In genomic region chr7:121428857-121429489, GRCh38 we compare ENCODE assay signal across 22 cellular contexts. TPM values are rescaled to one million over a fixed set of nuclear protein-coding genes. Genes with fewer than 3 reads are reported as not detected.
A peak's percentile ranks its signal among the peaks of the same experiment; 100 is the strongest.
DNase-seq lines count a peak whose midpoint lies in the region; ATAC-seq and TF ChIP-seq lines count a peak whose summit lies in the region.
"Had no signal": no experiment of that assay in that cellular context is flagged by ENCODE, and none has a peak within 500 bp of the region (broad histone marks: within the 10 kb centered on the region; RNA-seq: fewer than 3 reads in every experiment).

No MANE protein-coding gene starts in this region.

- H3K27ac Mint-ChIP-seq in MCF 10A (ENCODE audit: low read depth, unreplicated experiment) = no peak overlapping the region
- H3K27ac Mint-ChIP-seq: dendritic cell treated with granulocyte-macrophage colony-stimulating factor and Interleukin-4, amounts not matched to agents 40 ng/mL and 50 ng/mL, for 4 days; stimulated activated memory B cell treated with anti-CD40 and anti-IgM and Interleukin-4, amounts not matched to agents 10 μg/mL and 1 μg/mL and 100 μg/mL, for 72 hours had no signal

- BruUV-seq in mammary epithelial cell (replicated peaks; lab: Mats Ljungman, UMichigan) (no TSS peak), MCF 10A (replicated peaks; lab: Mats Ljungman, UMichigan) (no TSS peak)

- H3K36me3 Mint-ChIP-seq in MCF 10A (ENCODE audit: insufficient read depth, unreplicated experiment) = no peaks in the 10 kb centered on the region

- H3K4me1 ChIP-seq in mammary epithelial cell (ENCODE audit: insufficient read depth, low read length) = peaks cover 6% of the 10 kb centered on the region

- H2AFZ ChIP-seq in mammary epithelial cell (ENCODE audit: low read depth, low read length) = no peak overlapping the region
- H2AFZ ChIP-seq: hepatocyte had no signal

- no peaks in the 10 kb centered on the region for H4K20me1 ChIP-seq in mammary epithelial cell (ENCODE audit: insufficient read depth, low read length)

- H3K27me3 Mint-ChIP-seq in MCF 10A (ENCODE audit: insufficient read depth, unreplicated experiment) = no peaks in the 10 kb centered on the region
- H3K27me3 Mint-ChIP-seq: dendritic cell treated with granulocyte-macrophage colony-stimulating factor and Interleukin-4, amounts not matched to agents 40 ng/mL and 50 ng/mL, for 4 days had no signal

- H3K36me3 ChIP-seq in mammary epithelial cell (ENCODE audit: insufficient read depth, low read length) = no peaks in the 10 kb centered on the region

- H3K9ac ChIP-seq in mammary epithelial cell (ENCODE audit: insufficient read depth, low read length) = no peak overlapping the region

- no peak overlapping the region for H3K27ac ChIP-seq in mammary epithelial cell (ENCODE audit: insufficient read depth, low read depth, low read length)
- H3K27ac ChIP-seq: hepatocyte, skin epidermis had no signal

- no peaks in the 10 kb centered on the region for H3K9me3 ChIP-seq in mammary epithelial cell (replicated peaks; ENCODE audit: insufficient read depth, low read length)

- no peak overlapping the region for H3K4me2 ChIP-seq in mammary epithelial cell (ENCODE audit: insufficient read depth, low read depth, low read length)
- H3K4me2 ChIP-seq: hepatocyte had no signal

- no peak overlapping the region for H3K4me3 Mint-ChIP-seq in MCF 10A (ENCODE audit: unreplicated experiment)
- H3K4me3 Mint-ChIP-seq: CD8-positive, alpha-beta memory T cell; dendritic cell treated with granulocyte-macrophage colony-stimulating factor and Interleukin-4, amounts not matched to agents 40 ng/mL and 50 ng/mL, for 4 days; stimulated activated memory B cell treated with anti-CD40 and anti-IgM and Interleukin-4, amounts not matched to agents 10 μg/mL and 1 μg/mL and 100 μg/mL, for 72 hours had no signal

- no peaks in the 10 kb centered on the region for H3K27me3 ChIP-seq in mammary epithelial cell (ENCODE audit: insufficient read depth, low read length)
- H3K27me3 ChIP-seq: hepatocyte had no signal

- H3K4me3 ChIP-seq in mammary epithelial cell (replicated peaks in 1 of 3; ENCODE audit: insufficient read depth in 1 of 3, low read depth in 2 of 3, low read length in 3 of 3) = no peak overlapping the region
- H3K4me3 ChIP-seq in choroid plexus epithelial cell (ENCODE audit: low read depth, low read length) = no peak overlapping the region
- H3K4me3 ChIP-seq: GM12878, hepatocyte, skin epidermis had no signal

- no peak for ATAC-seq in HG02588 (IDR thresholded peaks at IDR 0.05; ENCODE audit: unreplicated experiment)
- ATAC-seq in HG02798 (IDR thresholded peaks at IDR 0.05; ENCODE audit: poor library complexity, unreplicated experiment) = no peak
- ATAC-seq in GM21619 (IDR thresholded peaks at IDR 0.05; ENCODE audit: unreplicated experiment) = no peak
- ATAC-seq: activated CD4-positive, CD25-positive, alpha-beta regulatory T cell treated with anti-CD3 and anti-CD28 coated beads, Interleukin-2, amount 50 U/mL, for 24 hours; GM12878; left cardiac atrium; stimulated activated memory B cell treated with anti-CD40 and anti-IgM and Interleukin-4, amounts not matched to agents 10 μg/mL and 1 μg/mL and 100 μg/mL, for 72 hours had no signal

- dilution Hi-C loops in mammary epithelial cell (cut with HindIII; ENCODE audit: low sequenced_read_pairs) = no loop called here

- POLR2A ChIA-PET in MCF 10A (lab: Yijun Ruan, JAX) = no interaction called here

- intact Hi-C loops in mammary epithelial cell (cut with micrococcal nuclease) = no loop called here
- intact Hi-C loops in MCF 10A (cut with micrococcal nuclease) = no loop called here

- CTCF ChIA-PET in mammary epithelial cell (lab: Charles Lee; ENCODE audit: low non-redundant PET) = interaction anchor here (0.6 kb wide), 1 partner anchor 33 kb away, joined by 9 read pairs; the partner anchor contains the start of gene FAM3C
- CTCF ChIA-PET in MCF 10A (lab: Yijun Ruan, JAX) = no interaction called here

- TF ChIP-seq CTCF in mammary epithelial cell (conservative IDR thresholded peaks at IDR 0.05 in 1 of 2, IDR thresholded peaks at IDR 0.05 in 1 of 2; ENCODE audit: extremely low read depth in 1 of 2, insufficient read depth in 1 of 2, low read depth in 1 of 2, low read length in 2 of 2) = no peak
- no peak for TF ChIP-seq CTCF in MCF 10A (IDR thresholded peaks at IDR 0.05; ENCODE audit: unreplicated experiment)
- TF ChIP-seq CTCF in choroid plexus epithelial cell (conservative IDR thresholded peaks at IDR 0.05; ENCODE audit: low read depth, low read length) = no peak

- H3K79me2 ChIP-seq in mammary epithelial cell (ENCODE audit: insufficient read depth, low read length) = no peaks in the 10 kb centered on the region
- H3K79me2 ChIP-seq: hepatocyte had no signal

- no peaks in the 10 kb centered on the region for H3K4me1 Mint-ChIP-seq in MCF 10A (ENCODE audit: insufficient read depth, unreplicated experiment)
- H3K4me1 Mint-ChIP-seq: CD8-positive, alpha-beta memory T cell had no signal

- 52% methylated on average over 4 of the region's 4 CpGs for WGBS in mammary epithelial cell (ENCODE audit: low coverage, missing lambda C conversion rate)

- peak; percentile 5 for DNase-seq in mammary epithelial cell
- DNase-seq in MCF 10A (ENCODE audit: unreplicated experiment) = no peak
- peak; percentile 75 for DNase-seq in choroid plexus epithelial cell (ENCODE audit: low read depth)
- peak; percentile 79 for DNase-seq in left kidney (ENCODE audit: low read depth, low spot score)
- no peak for DNase-seq in DMS79 (lab: John Stamatoyannopoulos, UW)
- DNase-seq: activated gamma-delta T cell treated with Interleukin-2 at 50 U/mL for 16 hours; CD8-positive, alpha-beta memory T cell; erythroblast; left cardiac atrium; MM.1S; NCI-H1694 treated with DMSO at 0.1 percent for 48 hours; NCI-H446; T-helper 2 cell had no signal

- in situ Hi-C loops in mammary epithelial cell (cut with MboI; ENCODE audit: low sequenced_read_pairs in 2 of 2) = no loop called here

- H3K9me3 Mint-ChIP-seq in MCF 10A (ENCODE audit: unreplicated experiment) = no peaks in the 10 kb centered on the region
- H3K9me3 Mint-ChIP-seq: CD8-positive, alpha-beta memory T cell; dendritic cell treated with granulocyte-macrophage colony-stimulating factor and Interleukin-4, amounts not matched to agents 40 ng/mL and 50 ng/mL, for 4 days had no signal

RNA-seq across cellular contexts. Expression of gene FAM3C, which starts 32.9 kb away (rescaled TPM):
- total RNA-seq in mammary epithelial cell (100 to 1,000 TPM in 1 of 2 donors, 10 to 100 TPM in 1; 80.5 to 107 TPM), MCF 10A (2022) (56.5 and 64.1 TPM in 2 replicates)
- 37.6 TPM for polyA plus RNA-seq in mammary epithelial cell
- 26.9 TPM for polyA minus RNA-seq in mammary epithelial cell

Comparison
In these comparisons a context has a peak if more than half of its experiments do, and no peak if none do; other contexts are left out.
1. DNase-seq: peak in mammary epithelial cell (single experiment), choroid plexus epithelial cell (single experiment) and left kidney (single experiment); none in MCF 10A (single experiment) and DMS79 (single experiment).